10 cellular contexts compared by ENCODE assay signal in the genomic region with DNA sequence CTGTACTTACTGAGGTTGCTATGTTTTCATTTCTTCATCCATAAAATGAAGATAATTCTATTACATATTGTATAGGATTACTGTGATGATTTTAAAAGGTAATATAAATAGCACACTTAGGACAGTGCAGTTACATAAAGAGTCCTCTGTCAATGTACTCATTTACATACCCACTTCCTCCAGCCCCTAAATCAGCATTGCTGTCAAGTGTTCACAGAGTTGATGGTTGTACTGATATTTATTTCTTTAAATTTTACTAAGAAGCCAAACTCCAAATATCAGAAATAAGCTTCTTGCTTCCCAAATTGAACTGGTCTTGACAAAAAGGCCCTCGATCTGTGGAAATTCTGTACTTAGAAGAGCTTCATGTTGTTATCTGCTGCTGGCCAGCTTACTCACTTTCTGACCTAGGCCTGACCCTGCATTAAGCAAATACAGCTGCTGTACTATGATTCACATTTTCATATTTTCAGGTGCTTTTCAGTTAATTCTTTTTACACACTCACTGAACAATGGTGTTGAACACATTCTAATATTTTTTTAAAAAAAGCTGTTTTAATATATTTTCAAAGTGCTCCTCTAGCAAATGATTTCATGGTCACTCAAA.
DNase-seq lines count a peak whose midpoint lies in the region; ATAC-seq, FAIRE-seq and TF ChIP-seq lines count a peak whose summit lies in the region.
"Had no signal": no experiment of that assay in that cellular context is flagged by ENCODE, and none has a peak within 500 bp of the region (broad histone marks: within the 10 kb centered on the region; RNA-seq: fewer than 3 reads in every experiment).

No MANE protein-coding gene starts in this region.

- ATAC-seq in GM18867 (IDR thresholded peaks at IDR 0.05; ENCODE audit: unreplicated experiment) (peak; percentile 82), HG02885 (IDR thresholded peaks at IDR 0.05; ENCODE audit: poor library complexity, unreplicated experiment) (peak; percentile 71), Panc1 (no peak)

- TF ChIP-seq CTCF in Panc1 (IDR thresholded peaks at IDR 0.05) = no peak
- TF ChIP-seq CTCF in thyroid gland (IDR thresholded peaks at IDR 0.05) = no peak

- POLR2A ChIA-PET in Panc1 (lab: Charles Lee) = no interaction called here

- H3K27me3 ChIP-seq in Panc1 (ENCODE audit: control insufficient read depth, insufficient read depth, low read length) (no peaks in the 10 kb centered on the region), thyroid gland (no peaks in the 10 kb centered on the region)

- in situ Hi-C loops in Panc1 (cut with HindIII; ENCODE audit: low pct_unique_long_range_greater_than_20kb, low sequenced_read_pairs) = no loop called here

- H3K4me3 ChIP-seq in Panc1 (ENCODE audit: low read depth in 2 of 2, low read length in 2 of 2) (no peak overlapping the region), thyroid gland (replicated peaks in 1 of 3) (no peak overlapping the region)

- CTCF ChIA-PET in Panc1 (lab: Charles Lee) = no interaction called here

- no peaks in the 10 kb centered on the region for H3K9me3 ChIP-seq in Panc1 (ENCODE audit: control insufficient read depth, insufficient read depth, low read depth, low read length)
- no peaks in the 10 kb centered on the region for H3K9me3 ChIP-seq in thyroid gland

- no TSS peak for BruUV-seq in Panc1 (replicated peaks; lab: Mats Ljungman, UMichigan)

- intact Hi-C loops in Panc1 (cut with micrococcal nuclease; ENCODE audit: unreplicated experiment) (no loop called here), thyroid gland (cut with DNase I) (no loop called here)

- 65 to 74% methylated on average over 1 of the region's 1 CpG for WGBS in thyroid gland, 2 donors

- H3K36me3 ChIP-seq in Panc1 (ENCODE audit: control insufficient read depth, insufficient read depth, low read length) = no peaks in the 10 kb centered on the region
- H3K36me3 ChIP-seq in thyroid gland = no peaks in the 10 kb centered on the region

- H3K27ac ChIP-seq in Panc1 (ENCODE audit: low read length) (peak overlapping the region; percentile 44), thyroid gland (no peak overlapping the region)

- FAIRE-seq in HTR-8/SVneo (lab: Jason Lieb, UNC) = no peak
- FAIRE-seq: G401.6 had no signal

- no peak for TF ChIP-seq POLR2A in thyroid gland (IDR thresholded peaks at IDR 0.05)

- no peaks in the 10 kb centered on the region for H3K4me1 ChIP-seq in Panc1 (ENCODE audit: control insufficient read depth, insufficient read depth, low read length)
- H3K4me1 ChIP-seq in thyroid gland = no peaks in the 10 kb centered on the region

- DNase-seq in Panc1 (ENCODE audit: low read depth, low spot score) (no peak), kidney tubule cell (ENCODE audit: low spot score) (peak; percentile 12), NCI-H345 (lab: John Stamatoyannopoulos, UW) (no peak), thyroid gland (no peak), HTR-8/SVneo (ENCODE audit: insufficient read length, low spot score) (no peak), NCI-H1694 treated with DMSO at 0.1 percent for 48 hours (lab: John Stamatoyannopoulos, UW) (no peak)
- DNase-seq: activated CD4-positive, alpha-beta memory T cell treated with anti-CD3 and anti-CD28 coated beads for 36 hours had no signal
